Comparison of ENCODE assay signal across 21 cellular contexts in genomic region chr6:31031095-31031494, GRCh38. TPM values are rescaled to one million over a fixed set of nuclear protein-coding genes. Genes with fewer than 3 reads are reported as not detected.
"Had no signal": no experiment of that assay in that cellular context is flagged by ENCODE, and none has a peak within 500 bp of the region (broad histone marks: within the 10 kb centered on the region; RNA-seq: fewer than 3 reads in every experiment).

No MANE protein-coding gene starts in this region.

- H3K9me3 Mint-ChIP-seq: activated naive CD8-positive, alpha-beta T cell treated with anti-CD3 and anti-CD28 coated beads, Interleukin-2, amount 10 ng/mL, durations not matched to agents 7 days and 5 days; memory B cell; natural killer cell treated with Interleukin-12 subunit alpha and Interleukin-12 subunit beta and Interleukin-15 and Interleukin-18, amount 100 ng/mL, for 72 hours; T-helper 1 cell treated with Interleukin-12 subunit alpha and Interleukin-12 subunit beta and Interleukin-4 antibody, amounts not matched to agents 30 μg/mL and 1 μg/mL, for 36 hours had no signal

- H3K4me1 Mint-ChIP-seq: memory B cell had no signal

- H3K9me3 ChIP-seq: heart left ventricle, neutrophil, ovary, prostate gland, transverse colon, uterus had no signal

- H3K4me3 Mint-ChIP-seq: activated naive CD8-positive, alpha-beta T cell treated with anti-CD3 and anti-CD28 coated beads, Interleukin-2, amount 10 ng/mL, durations not matched to agents 7 days and 5 days; memory B cell; natural killer cell treated with Interleukin-12 subunit alpha and Interleukin-12 subunit beta and Interleukin-15 and Interleukin-18, amount 100 ng/mL, for 72 hours; T-helper 1 cell treated with Interleukin-12 subunit alpha and Interleukin-12 subunit beta and Interleukin-4 antibody, amounts not matched to agents 30 μg/mL and 1 μg/mL, for 36 hours had no signal

- H3K36me3 Mint-ChIP-seq: activated naive CD8-positive, alpha-beta T cell treated with anti-CD3 and anti-CD28 coated beads, Interleukin-2, amount 10 ng/mL, durations not matched to agents 7 days and 5 days; natural killer cell treated with Interleukin-12 subunit alpha and Interleukin-12 subunit beta and Interleukin-15 and Interleukin-18, amount 100 ng/mL, for 72 hours had no signal

- ATAC-seq: heart left ventricle; left cardiac atrium; natural killer cell treated with Interleukin-12 subunit alpha and Interleukin-12 subunit beta and Interleukin-15 and Interleukin-18, amount 100 ng/mL, for 72 hours had no signal

- DNase-seq: activated CD4-positive, CD25-positive, alpha-beta regulatory T cell treated with anti-CD3 and anti-CD28 coated beads, Interleukin-2, amount 50 U/mL, for 72 hours; activated naive CD8-positive, alpha-beta T cell treated with anti-CD3 and anti-CD28 coated beads, Interleukin-2, amount 10 ng/mL, durations not matched to agents 7 days and 5 days; amygdala; heart left ventricle; left cardiac atrium; ovary; stimulated activated CD4-positive, alpha-beta T cell treated with anti-CD3 and anti-CD28 coated beads, Interleukin-4, amount 100 ng/mL, for 4 hours; transverse colon; uterus; WERI-Rb-1 had no signal

- H3K27ac Mint-ChIP-seq: activated naive CD8-positive, alpha-beta T cell treated with anti-CD3 and anti-CD28 coated beads, Interleukin-2, amount 10 ng/mL, durations not matched to agents 7 days and 5 days; memory B cell; natural killer cell treated with Interleukin-12 subunit alpha and Interleukin-12 subunit beta and Interleukin-15 and Interleukin-18, amount 100 ng/mL, for 72 hours; T-helper 1 cell treated with Interleukin-12 subunit alpha and Interleukin-12 subunit beta and Interleukin-4 antibody, amounts not matched to agents 30 μg/mL and 1 μg/mL, for 36 hours had no signal

RNA-seq across cellular contexts. Expression of gene MUC22, which starts 20.8 kb away (rescaled TPM):
- total RNA-seq: activated naive CD8-positive, alpha-beta T cell treated with anti-CD3 and anti-CD28 coated beads, Interleukin-2, amount 10 ng/mL, durations not matched to agents 7 days and 5 days; cardiac muscle cell; cerebellum; fibroblast of villous mesenchyme; liver; natural killer cell treated with Interleukin-12 subunit alpha and Interleukin-12 subunit beta and Interleukin-15 and Interleukin-18, amount 100 ng/mL, for 72 hours; ovary; temporal lobe; transverse colon; uterus had no signal

RNA-seq across cellular contexts. Expression of gene MUC21, which starts 47.6 kb away (rescaled TPM):
- total RNA-seq: activated naive CD8-positive, alpha-beta T cell treated with anti-CD3 and anti-CD28 coated beads, Interleukin-2, amount 10 ng/mL, durations not matched to agents 7 days and 5 days; cardiac muscle cell; cerebellum; epithelial cell of proximal tubule; fibroblast of villous mesenchyme; heart left ventricle; left cardiac atrium; liver; natural killer cell treated with Interleukin-12 subunit alpha and Interleukin-12 subunit beta and Interleukin-15 and Interleukin-18, amount 100 ng/mL, for 72 hours; ovary; temporal lobe; transverse colon had no signal
